Comparison of ENCODE assay signal across 17 cellular contexts in genomic region chr11:126185200-126186030, GRCh38.
"Had no signal": no experiment of that assay in that cellular context is flagged by ENCODE, and none has a peak within 500 bp of the region (broad histone marks: within the 10 kb centered on the region; RNA-seq: fewer than 3 reads in every experiment).

No MANE protein-coding gene starts in this region.

- H3K27me3 Mint-ChIP-seq: activated CD8-positive, alpha-beta memory T cell treated with anti-CD3 and anti-CD28 coated beads, Interleukin-2, amount 10 ng/mL, durations not matched to agents 7 days and 5 days; effector memory CD8-positive, alpha-beta T cell had no signal

- ATAC-seq: activated CD8-positive, alpha-beta memory T cell treated with anti-CD3 and anti-CD28 coated beads, Interleukin-2, amount 10 ng/mL, durations not matched to agents 7 days and 5 days; effector memory CD8-positive, alpha-beta T cell; lower lobe of right lung had no signal

- H3K27ac Mint-ChIP-seq: activated CD8-positive, alpha-beta memory T cell treated with anti-CD3 and anti-CD28 coated beads, Interleukin-2, amount 10 ng/mL, durations not matched to agents 7 days and 5 days; activated naive CD4-positive, alpha-beta T cell treated with anti-CD3 and anti-CD28 coated beads, Interleukin-2, amount 10 ng/mL, durations not matched to agents 7 days and 5 days; activated T-helper 2 cell treated with anti-CD3 and anti-CD28 coated beads, Interferon-gamma antibody, Interleukin-2, Interleukin-4, amounts not matched to agents 10 μg/mL and 5 μg/mL and 100 μg/mL, durations not matched to agents 14 hours and 24 hours and 36 hours; effector memory CD8-positive, alpha-beta T cell; immature natural killer cell had no signal

- H3K9me3 ChIP-seq: lower lobe of right lung, neutrophil, testis had no signal

- H3K36me3 Mint-ChIP-seq: activated naive CD4-positive, alpha-beta T cell treated with anti-CD3 and anti-CD28 coated beads, Interleukin-2, amount 10 ng/mL, durations not matched to agents 7 days and 5 days had no signal

- H3K27me3 ChIP-seq: neutrophil, stomach, testis had no signal

- DNase-seq: activated CD4-positive, alpha-beta T cell treated with anti-CD3 and anti-CD28 coated beads, Interleukin-2, amount 50 U/mL, for 48 hours; activated CD8-positive, alpha-beta memory T cell treated with anti-CD3 and anti-CD28 coated beads, Interleukin-2, amount 10 ng/mL, durations not matched to agents 7 days and 5 days; activated naive CD4-positive, alpha-beta T cell treated with anti-CD3 and anti-CD28 coated beads, Interleukin-2, amount 10 ng/mL, durations not matched to agents 7 days and 5 days; activated T-cell treated with anti-CD3 and anti-CD28 coated beads, Interleukin-2, amount 50 U/mL, for 1 hour; dermis blood vessel endothelial cell; effector memory CD8-positive, alpha-beta T cell; foreskin melanocyte; immature natural killer cell; lower lobe of right lung; posterior cingulate gyrus; stomach; T-helper 1 cell; T1000 had no signal

- H3K36me3 ChIP-seq: lower lobe of right lung had no signal

- H3K4me3 Mint-ChIP-seq: activated CD8-positive, alpha-beta memory T cell treated with anti-CD3 and anti-CD28 coated beads, Interleukin-2, amount 10 ng/mL, durations not matched to agents 7 days and 5 days; activated naive CD4-positive, alpha-beta T cell treated with anti-CD3 and anti-CD28 coated beads, Interleukin-2, amount 10 ng/mL, durations not matched to agents 7 days and 5 days; effector memory CD8-positive, alpha-beta T cell; immature natural killer cell had no signal

- H3K9me3 Mint-ChIP-seq: activated T-helper 2 cell treated with anti-CD3 and anti-CD28 coated beads, Interferon-gamma antibody, Interleukin-2, Interleukin-4, amounts not matched to agents 10 μg/mL and 5 μg/mL and 100 μg/mL, durations not matched to agents 14 hours and 24 hours and 36 hours; effector memory CD8-positive, alpha-beta T cell; immature natural killer cell had no signal

- H3K27ac ChIP-seq: lower lobe of right lung, neutrophil, stomach, testis, VCaP had no signal

- H3K4me1 ChIP-seq: lower lobe of right lung, stomach, testis had no signal

- H3K4me3 ChIP-seq: lower lobe of right lung, stomach, testis had no signal
